ENCODE assay signal across 27 cellular contexts in genomic region chr17:46947236-46947635, GRCh38. TPM values are rescaled to one million over a fixed set of nuclear protein-coding genes. Genes with fewer than 3 reads are reported as not detected.
A peak's percentile ranks its signal among the peaks of the same experiment; 100 is the strongest.
DNase-seq lines count a peak whose midpoint lies in the region; FAIRE-seq and TF ChIP-seq lines count a peak whose summit lies in the region.
"Had no signal": no experiment of that assay in that cellular context is flagged by ENCODE, and none has a peak within 500 bp of the region (broad histone marks: within the 10 kb centered on the region; RNA-seq: fewer than 3 reads in every experiment).

No MANE protein-coding gene starts in this region.

- H3K4me1 ChIP-seq in BLaER1: peaks cover 61% of the 10 kb centered on the region
- peaks cover 10 to 11% of the 10 kb centered on the region in 2 donors for H3K4me1 ChIP-seq in kidney (ENCODE audit: control insufficient read depth in 1 of 2, insufficient read depth in 1 of 2, low read depth in 1 of 2, low read length in 2 of 2)

- DNase-seq in bronchial epithelial cell (ENCODE audit: low read depth) (no peak), kidney (peak; percentile 21), putamen (ENCODE audit: low spot score) (peak; percentile 70), NCI-H1694 treated with DMSO at 0.1 percent for 48 hours (lab: John Stamatoyannopoulos, UW) (no peak), LoVo (ENCODE audit: low spot score) (no peak), MG63 (no peak)
- DNase-seq: CD4-positive, CD25-positive, alpha-beta regulatory T cell; DMS53; GM23248; H9; IMR-90; NCI-H1092; NCI-H1417 treated with DMSO at 0.1 percent for 48 hours; NCI-H187; NCI-H2081 treated with DMSO at 0.1 percent for 48 hours; NCI-H2171 treated with DMSO at 0.1 percent for 48 hours; NCI-H524; NCI-H774; SIG-M5 had no signal

- FAIRE-seq in bronchial epithelial cell (lab: Jason Lieb, UNC) (peak; percentile 60), kidney (lab: Jason Lieb, UNC) (no peak)
- FAIRE-seq: D721Med, RCC 7860 had no signal

- H3K36me3 ChIP-seq in BLaER1: peaks cover 12% of the 10 kb centered on the region; the same call in 1 of the 2 replicates
- H3K36me3 ChIP-seq in bronchial epithelial cell (ENCODE audit: control insufficient read depth, insufficient read depth, low read length): no peaks in the 10 kb centered on the region
- H3K36me3 ChIP-seq in kidney (ENCODE audit: control insufficient read depth in 1 of 2, insufficient read depth in 2 of 2, low read length in 2 of 2): no peaks in the 10 kb centered on the region
- H3K36me3 ChIP-seq in MG63: no peaks in the 10 kb centered on the region; the same call in 1 of the 2 replicates

- no peaks in the 10 kb centered on the region for H3K9me3 ChIP-seq in BLaER1
- no peaks in the 10 kb centered on the region for H3K9me3 ChIP-seq in kidney (ENCODE audit: control insufficient read depth in 1 of 2, low read length in 2 of 2)
- no peaks in the 10 kb centered on the region for H3K9me3 ChIP-seq in MG63

- H3K4me3 ChIP-seq in BLaER1: no peak overlapping the region
- no peak overlapping the region for H3K4me3 ChIP-seq in bronchial epithelial cell (ENCODE audit: low read depth, low read length)
- H3K4me3 ChIP-seq in kidney (ENCODE audit: low read length in 2 of 2): no peak overlapping the region
- no peak overlapping the region for H3K4me3 ChIP-seq in MG63
- H3K4me3 ChIP-seq: GM23248, SK-N-MC had no signal

- peaks cover 28% of the 10 kb centered on the region; the same call in 1 of the 2 replicates for H4K20me1 ChIP-seq in BLaER1

- H3K9ac ChIP-seq in BLaER1: no peak overlapping the region
- H3K9ac ChIP-seq in kidney (ENCODE audit: low read length in 2 of 2): no peak overlapping the region
- H3K9ac ChIP-seq: GM23248, KMS-11 had no signal

- intact Hi-C loops in kidney (cut with DNase I): loop anchor here (10.0 kb wide), 1 partner anchor 102 kb away; no protein-coding TSS in a partner anchor

- peak overlapping the region; percentile 65; the same call in 1 of the 2 replicates for H3K4me2 ChIP-seq in BLaER1
- H3K4me2 ChIP-seq: KMS-11 had no signal

- H3K27ac ChIP-seq in BLaER1 (no peak overlapping the region), kidney (ENCODE audit: low read depth in 2 of 2, low read length in 2 of 2) (no peak overlapping the region)
- H3K27ac ChIP-seq: GM23248, KMS-11, SK-N-MC had no signal

- no peaks in the 10 kb centered on the region for H3K27me3 ChIP-seq in BLaER1
- H3K27me3 ChIP-seq in bronchial epithelial cell (ENCODE audit: control insufficient read depth, insufficient read depth, low read length): peaks cover 8% of the 10 kb centered on the region
- H3K27me3 ChIP-seq in MG63: no peaks in the 10 kb centered on the region

- no peak for TF ChIP-seq CTCF in bronchial epithelial cell (IDR thresholded peaks at IDR 0.05; ENCODE audit: insufficient read depth, low read length, severe bottlenecking)
- TF ChIP-seq CTCF in kidney (IDR thresholded peaks at IDR 0.05; ENCODE audit: borderline replicate concordance, extremely low read depth, insufficient read depth): no peak

RNA-seq across cellular contexts. Expression of gene GOSR2, which starts 24.3 kb away (rescaled TPM):
- total RNA-seq in bronchial epithelial cell (37.6 and 46.7 TPM in 2 replicates), kidney (68.2 TPM)
- polyA plus RNA-seq in kidney (ENCODE audit: insufficient read depth, low read depth, low replicate concordance): 61.4 TPM
- 27.1 and 32.2 TPM in 2 replicates for total RNA-seq in MG63 (2014; rRNA removed; shearing (Covaris generic); ENCODE audit: low replicate concordance)

RNA-seq across cellular contexts. Expression of gene RPRML, which starts 31.8 kb away (rescaled TPM):
- total RNA-seq in bronchial epithelial cell: not detected in 2 replicates
- not detected for total RNA-seq in kidney
- polyA plus RNA-seq in kidney (ENCODE audit: insufficient read depth, low read depth, low replicate concordance): not detected
- total RNA-seq in MG63 (2014; rRNA removed; shearing (Covaris generic); ENCODE audit: low replicate concordance): 0.42 and 2.2 TPM in 2 replicates
- total RNA-seq: A172; CD4-positive, CD25-positive, alpha-beta regulatory T cell; GM23248; HT1080; IMR-90 had no signal
- polyA plus RNA-seq: BJ; CD4-positive, CD25-positive, alpha-beta regulatory T cell; GM23248; IMR-90 had no signal

Comparison
In these comparisons a context has a peak if more than half of its experiments do, and no peak if none do; other contexts are left out.
1. DNase-seq: peak in kidney (single experiment) and putamen (single experiment); none in bronchial epithelial cell (single experiment), NCI-H1694 treated with DMSO at 0.1 percent for 48 hours (single experiment), LoVo (single experiment) and MG63 (single experiment).